In genomic region chr17:7852919-7853692, GRCh38 we compare ENCODE assay signal across 1 cellular context.
A peak's percentile ranks its signal among the peaks of the same experiment; 100 is the strongest.
TF ChIP-seq lines count a peak whose summit lies in the region.

No MANE protein-coding gene starts in this region.

TF ChIP-seq in K562, 482 proteins besides CTCF, POLR2A, EP300 and RAD21:
- TF ChIP-seq POLR2G (IDR thresholded peaks at IDR 0.05; ENCODE audit: low read depth, low read length) (peak; percentile 72), ZBTB33 (CRISPR knock-in tag; IDR thresholded peaks at IDR 0.05) (peak; percentile 78), ZNF174 (CRISPR knock-in tag; IDR thresholded peaks at IDR 0.05) (no peak), HNRNPH1 (optimal IDR thresholded peaks at IDR 0.05; ENCODE audit: low read depth, low read length) (no peak), RBM22 (IDR thresholded peaks at IDR 0.05; ENCODE audit: low read depth, low read length, poor library complexity, severe bottlenecking) (peak; percentile 62), RBFOX2 (IDR thresholded peaks at IDR 0.05; ENCODE audit: low read depth, low read length) (peak; percentile 54; the same call in 1 of the 2 replicates), PATZ1 (CRISPR knock-in tag; IDR thresholded peaks at IDR 0.05; ENCODE audit: borderline replicate concordance) (no peak), ELF2 (CRISPR knock-in tag; IDR thresholded peaks at IDR 0.05) (no peak), MIER1 (IDR thresholded peaks at IDR 0.05; ENCODE audit: low read depth) (no peak)
- TF ChIP-seq, protein P1, sequence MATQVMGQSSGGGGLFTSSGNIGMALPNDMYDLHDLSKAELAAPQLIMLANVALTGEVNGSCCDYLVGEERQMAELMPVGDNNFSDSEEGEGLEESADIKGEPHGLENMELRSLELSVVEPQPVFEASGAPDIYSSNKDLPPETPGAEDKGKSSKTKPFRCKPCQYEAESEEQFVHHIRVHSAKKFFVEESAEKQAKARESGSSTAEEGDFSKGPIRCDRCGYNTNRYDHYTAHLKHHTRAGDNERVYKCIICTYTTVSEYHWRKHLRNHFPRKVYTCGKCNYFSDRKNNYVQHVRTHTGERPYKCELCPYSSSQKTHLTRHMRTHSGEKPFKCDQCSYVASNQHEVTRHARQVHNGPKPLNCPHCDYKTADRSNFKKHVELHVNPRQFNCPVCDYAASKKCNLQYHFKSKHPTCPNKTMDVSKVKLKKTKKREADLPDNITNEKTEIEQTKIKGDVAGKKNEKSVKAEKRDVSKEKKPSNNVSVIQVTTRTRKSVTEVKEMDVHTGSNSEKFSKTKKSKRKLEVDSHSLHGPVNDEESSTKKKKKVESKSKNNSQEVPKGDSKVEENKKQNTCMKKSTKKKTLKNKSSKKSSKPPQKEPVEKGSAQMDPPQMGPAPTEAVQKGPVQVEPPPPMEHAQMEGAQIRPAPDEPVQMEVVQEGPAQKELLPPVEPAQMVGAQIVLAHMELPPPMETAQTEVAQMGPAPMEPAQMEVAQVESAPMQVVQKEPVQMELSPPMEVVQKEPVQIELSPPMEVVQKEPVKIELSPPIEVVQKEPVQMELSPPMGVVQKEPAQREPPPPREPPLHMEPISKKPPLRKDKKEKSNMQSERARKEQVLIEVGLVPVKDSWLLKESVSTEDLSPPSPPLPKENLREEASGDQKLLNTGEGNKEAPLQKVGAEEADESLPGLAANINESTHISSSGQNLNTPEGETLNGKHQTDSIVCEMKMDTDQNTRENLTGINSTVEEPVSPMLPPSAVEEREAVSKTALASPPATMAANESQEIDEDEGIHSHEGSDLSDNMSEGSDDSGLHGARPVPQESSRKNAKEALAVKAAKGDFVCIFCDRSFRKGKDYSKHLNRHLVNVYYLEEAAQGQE (CRISPR knock-in tag; IDR thresholded peaks at IDR 0.05; ENCODE audit: low read depth) = no peak
